37 cellular contexts compared by ENCODE assay signal in genomic region chr10:75356484-75356883, GRCh38. TPM values are rescaled to one million over a fixed set of nuclear protein-coding genes. Genes with fewer than 3 reads are reported as not detected.
A peak's percentile ranks its signal among the peaks of the same experiment; 100 is the strongest.
DNase-seq lines count a peak whose midpoint lies in the region; ATAC-seq, FAIRE-seq and TF ChIP-seq lines count a peak whose summit lies in the region.
"Had no signal": no experiment of that assay in that cellular context is flagged by ENCODE, and none has a peak within 500 bp of the region (broad histone marks: within the 10 kb centered on the region; RNA-seq: fewer than 3 reads in every experiment).

No MANE protein-coding gene starts in this region.

- RAD21 ChIA-PET in HCT116 (lab: Charles Lee; ENCODE audit: low non-redundant PET in 1 of 2, low total read pairs in 2 of 2, uncharacterized antibody in 2 of 2, unreplicated experiment in 2 of 2): no interaction called here

- H3K79me2 ChIP-seq in HCT116 (ENCODE audit: insufficient read depth, low read length): no peaks in the 10 kb centered on the region
- no peaks in the 10 kb centered on the region for H3K79me2 ChIP-seq in K562 (ENCODE audit: control insufficient read depth, insufficient read depth, low read length)

- H2AFZ ChIP-seq in HCT116 (ENCODE audit: low read depth, low read length, poor library complexity, severe bottlenecking) (no peak overlapping the region), K562 (ENCODE audit: low read depth, low read length) (no peak overlapping the region)

- TF ChIP-seq CTCF in HCT116 (IDR thresholded peaks at IDR 0.05 in 2 of 3, conservative IDR thresholded peaks at IDR 0.05 in 1 of 3; ENCODE audit: borderline replicate concordance in 1 of 3, insufficient read depth in 1 of 3, low read depth in 2 of 3, low read length in 2 of 3): peak in 2 of 3 experiments; percentile 31; a peak in 4 of 6 replicates
- TF ChIP-seq CTCF in K562 (IDR thresholded peaks at IDR 0.05 in 2 of 3, conservative IDR thresholded peaks at IDR 0.05 in 1 of 3; ENCODE audit: insufficient read depth in 2 of 3, low read depth in 1 of 3, low read length in 3 of 3): peak; percentile 9 to 28 (median 27); a peak in 3 of 6 replicates
- TF ChIP-seq CTCF in nephron progenitor cell (IDR thresholded peaks at IDR 0.05): no peak

- peaks cover 21% of the 10 kb centered on the region for H3K27me3 Mint-ChIP-seq in nephron progenitor cell (ENCODE audit: low read depth, poor library complexity)
- H3K27me3 Mint-ChIP-seq: activated CD4-positive, alpha-beta T cell treated with anti-CD3 and anti-CD28 coated beads, Interleukin-2, amount 10 ng/mL, durations not matched to agents 24 days and 14 days had no signal

- H3K9me1 ChIP-seq in K562 (ENCODE audit: control insufficient read depth, insufficient read depth, low read length): no peaks in the 10 kb centered on the region

- no peak overlapping the region for H3K4me3 ChIP-seq in HCT116 (replicated peaks in 1 of 2; ENCODE audit: low read depth in 1 of 2, low read length in 2 of 2)
- no peak overlapping the region for H3K4me3 ChIP-seq in K562
- H3K4me3 ChIP-seq: BLaER1, cardiac muscle cell, left lung, MG63, right lobe of liver, spleen, thoracic aorta had no signal

- TF ChIP-seq EP300 in K562 (IDR thresholded peaks at IDR 0.05; ENCODE audit: low read length): no peak

- POLR2A ChIA-PET in HCT116 (lab: Charles Lee) (no interaction called here), K562 (lab: Yijun Ruan, JAX) (interaction anchor here (0.8 to 1.4 kb wide), 2 partner anchors 12 to 27 kb away, joined by 3 to 4 read pairs; no protein-coding TSS in a partner anchor)

- H3K9ac ChIP-seq in HCT116 (ENCODE audit: low read length) (no peak overlapping the region), K562 (ENCODE audit: insufficient read depth in 1 of 2, low read depth in 2 of 2, low read length in 2 of 2) (no peak overlapping the region)
- H3K9ac ChIP-seq: BLaER1 had no signal

- H3K36me3 ChIP-seq in HCT116 (ENCODE audit: control insufficient read depth in 1 of 2, insufficient read depth in 2 of 2, low read length in 2 of 2) (no peaks in the 10 kb centered on the region), K562 (ENCODE audit: control insufficient read depth, insufficient read depth, low read length) (no peaks in the 10 kb centered on the region)
- H3K36me3 ChIP-seq: BLaER1, cardiac muscle cell, left lung, MG63, neutrophil, right lobe of liver, spleen, thoracic aorta had no signal

- no peaks in the 10 kb centered on the region for H3K9me2 ChIP-seq in HCT116 (ENCODE audit: insufficient read depth)

- TF ChIP-seq RAD21 in HCT116 (IDR thresholded peaks at IDR 0.05; ENCODE audit: low read depth) (no peak), K562 (CRISPR knock-in tag; conservative IDR thresholded peaks at IDR 0.05 in 1 of 2, IDR thresholded peaks at IDR 0.05 in 1 of 2) (no peak)

- no peak overlapping the region for H3K27ac ChIP-seq in HCT116 (ENCODE audit: low read depth, low read length)
- H3K27ac ChIP-seq in K562 (ENCODE audit: extremely low read depth, low read depth, low read length): no peak overlapping the region
- H3K27ac ChIP-seq: BLaER1, cardiac muscle cell, HL-60, left lung, neutrophil, right lobe of liver, spleen, thoracic aorta had no signal

- no peak for FAIRE-seq in K562 (lab: Jason Lieb, UNC)
- FAIRE-seq: RCC 7860, urothelium cell line had no signal

- peak; percentile 4 for DNase-seq in COLO829 (ENCODE audit: low spot score)
- DNase-seq in HCT116 (ENCODE audit: low read depth, low spot score): no peak
- peak in 2 of 4 experiments; percentile 6 to 29 for DNase-seq in K562 (ENCODE audit: extremely low read depth in 1 of 4, low spot score in 3 of 4)
- peak; percentile 28 for DNase-seq in mesenteric fat pad (ENCODE audit: low spot score)
- DNase-seq in activated effector memory CD4-positive, alpha-beta T cell treated with anti-CD3 and anti-CD28 coated beads, Interleukin-2, amount 50 U/mL, for 16 hours: no peak
- no peak for DNase-seq in NK-92 treated with Interleukin-12 subunit alpha and Interleukin-12 subunit beta, amount 100 ng/mL, for 24 hours (lab: John Stamatoyannopoulos, UW)
- no peak for DNase-seq in nephron progenitor cell
- DNase-seq: ACHN; activated CD4-positive, alpha-beta T cell treated with anti-CD3 and anti-CD28 coated beads, Interleukin-2, amount 10 ng/mL, durations not matched to agents 24 days and 14 days; activated effector memory CD4-positive, alpha-beta T cell treated with Interleukin-2 at 50 U/mL for 16 hours; activated T-cell treated with anti-CD3 and anti-CD28 coated beads, Interleukin-2, amount 50 U/mL, for 1 hour; anterior cingulate cortex; cortex of kidney; DMS79; effector memory CD8-positive, alpha-beta T cell; GDM1; KG1; left lung; MG63; NCI-H1417; NCI-H2029 treated with DMSO at 0.1 percent for 48 hours; NCI-H526 treated with DMSO at 0.1 percent for 48 hours; right lobe of liver; SIG-M5; spleen; stimulated activated CD8-positive, alpha-beta memory T cell treated with anti-CD3 and anti-CD28 coated beads, Interleukin-4, amount 100 ng/mL, for 48 hours; T-helper 9 cell had no signal

- TF ChIP-seq POLR2A in HCT116 (IDR thresholded peaks at IDR 0.05; ENCODE audit: borderline replicate concordance, extremely low read depth, insufficient read depth, insufficient read length) (no peak), K562 (conservative IDR thresholded peaks at IDR 0.05) (no peak)

- H3K4me1 Mint-ChIP-seq in nephron progenitor cell: peaks cover 60% of the 10 kb centered on the region
- H3K4me1 Mint-ChIP-seq: activated CD4-positive, alpha-beta T cell treated with anti-CD3 and anti-CD28 coated beads, Interleukin-2, amount 10 ng/mL, durations not matched to agents 24 days and 14 days; mesothelial cell of epicardium had no signal

- no peak overlapping the region for H3K27ac Mint-ChIP-seq in nephron progenitor cell
- H3K27ac Mint-ChIP-seq: activated CD4-positive, alpha-beta T cell treated with anti-CD3 and anti-CD28 coated beads, Interleukin-2, amount 10 ng/mL, durations not matched to agents 24 days and 14 days; activated naive CD8-positive, alpha-beta T cell; effector memory CD8-positive, alpha-beta T cell; mesothelial cell of epicardium; stimulated activated naive CD8-positive, alpha-beta T cell treated with anti-CD3 and anti-CD28 coated beads, Interleukin-15, Interleukin-2, amounts not matched to agents 100 ng/mL and 50 ng/mL, for 24 hours had no signal

- no peak overlapping the region for H3K4me3 Mint-ChIP-seq in nephron progenitor cell
- H3K4me3 Mint-ChIP-seq: activated CD4-positive, alpha-beta T cell treated with anti-CD3 and anti-CD28 coated beads, Interleukin-2, amount 10 ng/mL, durations not matched to agents 24 days and 14 days; activated naive CD8-positive, alpha-beta T cell; effector memory CD8-positive, alpha-beta T cell; mesothelial cell of epicardium; stimulated activated naive CD8-positive, alpha-beta T cell treated with anti-CD3 and anti-CD28 coated beads, Interleukin-15, Interleukin-2, amounts not matched to agents 100 ng/mL and 50 ng/mL, for 24 hours had no signal

- BruUV-seq in HCT116 (replicated peaks; lab: Mats Ljungman, UMichigan): no TSS peak
- no TSS peak for BruUV-seq in K562 (replicated peaks; lab: Mats Ljungman, UMichigan)

- 2% methylated on average over 6 of the region's 6 CpGs for WGBS in K562 (ENCODE audit: insufficient coverage, low coverage, missing lambda C conversion rate)

- peak; percentile 53; the same call in 1 of the 2 replicates for ATAC-seq in HCT116
- peak; percentile 68 for ATAC-seq in K562
- ATAC-seq: effector memory CD8-positive, alpha-beta T cell; left lung; right lobe of liver had no signal

- intact Hi-C loops in HCT116 (cut with micrococcal nuclease): no loop called here
- intact Hi-C loops in K562 (cut with micrococcal nuclease): no loop called here

- H4K20me1 ChIP-seq in HCT116 (ENCODE audit: insufficient read depth): no peaks in the 10 kb centered on the region
- H4K20me1 ChIP-seq in K562 (replicated peaks; ENCODE audit: control insufficient read depth, insufficient read depth, low read length): peaks cover 4% of the 10 kb centered on the region; the same call in 1 of the 2 replicates
- H4K20me1 ChIP-seq: BLaER1 had no signal

- CTCF ChIA-PET in HCT116 (lab: Charles Lee): interaction anchor here (1.1 kb wide), 1 partner anchor 39 kb away, joined by 3 read pairs; no protein-coding TSS in a partner anchor
- CTCF ChIA-PET in K562 (lab: Yijun Ruan, JAX; ENCODE audit: low intra/inter-chr PET ratio): no interaction called here

- H3K9me3 ChIP-seq in HCT116 (ENCODE audit: control insufficient read depth in 1 of 2, insufficient read depth in 1 of 2, low read depth in 1 of 2, low read length in 2 of 2) (no peaks in the 10 kb centered on the region), K562 (replicated peaks; ENCODE audit: control insufficient read depth, insufficient read depth, low read depth, low read length) (no peaks in the 10 kb centered on the region)
- H3K9me3 ChIP-seq: neutrophil, right lobe of liver, thoracic aorta had no signal

- H3K27me3 ChIP-seq in HCT116 (ENCODE audit: insufficient read depth, low read length): no peaks in the 10 kb centered on the region
- H3K27me3 ChIP-seq in K562 (ENCODE audit: control insufficient read depth in 2 of 2, insufficient read depth in 2 of 2, low read length in 2 of 2): peaks cover 6 to 33% of the 10 kb centered on the region in 2 experiments; a peak in 4 of 5 replicates
- H3K27me3 ChIP-seq: BLaER1, cardiac muscle cell, left lung, MG63, neutrophil, right lobe of liver, spleen had no signal

- H3K4me2 ChIP-seq in HCT116 (ENCODE audit: low read length) (no peak overlapping the region), K562 (ENCODE audit: insufficient read depth, low read length) (no peak overlapping the region)
- H3K4me2 ChIP-seq: BLaER1 had no signal

- H3K4me1 ChIP-seq in HCT116 (ENCODE audit: control insufficient read depth in 1 of 2, insufficient read depth in 2 of 2, low read length in 2 of 2) (peaks cover 0 to 15% of the 10 kb centered on the region in 2 experiments; a peak in 2 of 4 replicates), K562 (replicated peaks in 1 of 2; ENCODE audit: control insufficient read depth in 2 of 2, insufficient read depth in 2 of 2, low read length in 2 of 2) (no peaks in the 10 kb centered on the region)
- H3K4me1 ChIP-seq: BLaER1, right lobe of liver had no signal

- H3K36me3 Mint-ChIP-seq in nephron progenitor cell (ENCODE audit: low read depth): no peaks in the 10 kb centered on the region
- H3K36me3 Mint-ChIP-seq: activated naive CD8-positive, alpha-beta T cell had no signal

- in situ Hi-C loops in K562 (cut with MboI): no loop called here

- H3K9me3 Mint-ChIP-seq in nephron progenitor cell: peaks cover 4% of the 10 kb centered on the region
- H3K9me3 Mint-ChIP-seq: activated CD4-positive, alpha-beta T cell treated with anti-CD3 and anti-CD28 coated beads, Interleukin-2, amount 10 ng/mL, durations not matched to agents 24 days and 14 days; effector memory CD8-positive, alpha-beta T cell; stimulated activated naive CD8-positive, alpha-beta T cell treated with anti-CD3 and anti-CD28 coated beads, Interleukin-15, Interleukin-2, amounts not matched to agents 100 ng/mL and 50 ng/mL, for 24 hours had no signal

RNA-seq across cellular contexts. Expression of gene ZNF503, which starts 45.1 kb away (rescaled TPM):
- total RNA-seq in HCT116 (2021; ENCODE audit: unreplicated experiment) (30.4 TPM), K562 (2014; rRNA removed) (not detected in 2 replicates), K562 (2014; rRNA removed; fragmentation: Illumina TruSeq; extraction: Trizol) (not detected in 2 replicates), K562 (2015; rRNA removed; fragmentation: Illumina TruSeq; extraction: Trizol) (not detected in 2 replicates), K562 (2021) (0.20 TPM in 1 of 2 replicates, not detected in the other), mesenteric fat pad (16.8 TPM)
- 18.7 and 21.4 TPM in 2 replicates for polyA plus RNA-seq in HCT116 (2012)
- not detected in 2 replicates for total RNA-seq in K562 (2011; cell fraction: chromatin; rRNA removed; ENCODE audit: low replicate concordance)
- total RNA-seq in K562 (2011; cell fraction: nucleolus; rRNA removed): not detected in 2 replicates
- total RNA-seq in K562 (2011; cell fraction: nucleoplasm; rRNA removed): not detected in 2 replicates
- polyA plus RNA-seq in K562 (2011; rRNA removed) (not detected in 2 replicates), K562 (2014; fragmentation: Illumina TruSeq; extraction: Trizol) (not detected in 2 replicates), K562 (2014; fragmentation: Nextera tagmentation; extraction: Ambion mirVana) (not detected), K562 (2014; rRNA removed) (not detected in 2 replicates)
- not detected in 2 replicates for polyA plus RNA-seq in K562 (2011; cell fraction: cytosol; rRNA removed)
- not detected in 2 replicates for polyA plus RNA-seq in K562 (2011; cell fraction: nucleus; rRNA removed)
- 0.05 and 0.07 TPM in 2 replicates for polyA plus RNA-seq in K562 (2012)
- polyA minus RNA-seq in K562 (2011; rRNA and poly(A)+ RNA removed): not detected in 2 replicates
- not detected in 2 replicates for polyA minus RNA-seq in K562 (2011; cell fraction: cytosol; rRNA and poly(A)+ RNA removed)
- 0.13 TPM in 1 of 2 replicates, not detected in the other for polyA minus RNA-seq in K562 (2011; cell fraction: nucleus; rRNA and poly(A)+ RNA removed)

Comparison
In these comparisons a context has a peak if more than half of its experiments do, and no peak if none do; other contexts are left out.
1. DNase-seq: peak in COLO829 (single experiment) and mesenteric fat pad (single experiment); none in HCT116 (single experiment), activated effector memory CD4-positive, alpha-beta T cell treated with anti-CD3 and anti-CD28 coated beads, Interleukin-2, amount 50 U/mL, for 16 hours (single experiment), NK-92 treated with Interleukin-12 subunit alpha and Interleukin-12 subunit beta, amount 100 ng/mL, for 24 hours (single experiment) and nephron progenitor cell (single experiment).
2. RNA of gene ZNF503, which starts 45.1 kb away (total RNA-seq): 30.4 TPM in HCT116 (single experiment) and 16.8 TPM in mesenteric fat pad (single experiment); 0.20 TPM in K562; every median in the first group is over 10 times any median in the second.